ENCODE assay signal across 23 cellular contexts in genomic region chr18:72201032-72201431, GRCh38.
DNase-seq lines count a peak whose midpoint lies in the region; ATAC-seq and TF ChIP-seq lines count a peak whose summit lies in the region.
"Had no signal": no experiment of that assay in that cellular context is flagged by ENCODE, and none has a peak within 500 bp of the region (broad histone marks: within the 10 kb centered on the region; RNA-seq: fewer than 3 reads in every experiment).

No MANE protein-coding gene starts in this region.

- no peaks in the 10 kb centered on the region for H3K4me1 ChIP-seq in neural progenitor cell
- H3K4me1 ChIP-seq: esophagus muscularis mucosa, transverse colon had no signal

- no peaks in the 10 kb centered on the region for H4K20me1 ChIP-seq in neural progenitor cell (ENCODE audit: low read depth)

- H3K4me3 ChIP-seq in choroid plexus epithelial cell (ENCODE audit: low read depth, low read length) (no peak overlapping the region), neural progenitor cell (no peak overlapping the region)
- H3K4me3 ChIP-seq: esophagus muscularis mucosa, transverse colon had no signal

- no peaks in the 10 kb centered on the region for H3K27me3 Mint-ChIP-seq in neural progenitor cell (ENCODE audit: insufficient read depth, low read depth)
- H3K27me3 Mint-ChIP-seq: activated CD4-positive, alpha-beta memory T cell treated with anti-CD3 and anti-CD28 coated beads, Interleukin-2, amount 10 ng/mL, durations not matched to agents 7 days and 5 days had no signal

- no peak overlapping the region for H3K4me2 ChIP-seq in neural progenitor cell

- no peak overlapping the region for H2AFZ ChIP-seq in neural progenitor cell (replicated peaks)

- no peak overlapping the region for H3K27ac ChIP-seq in neural progenitor cell
- H3K27ac ChIP-seq: esophagus muscularis mucosa, transverse colon, WERI-Rb-1 had no signal

- H3K27me3 ChIP-seq in neural progenitor cell = no peaks in the 10 kb centered on the region
- H3K27me3 ChIP-seq: esophagus muscularis mucosa, transverse colon had no signal

- peaks cover under 1% of the 10 kb centered on the region for H3K4me1 Mint-ChIP-seq in neural progenitor cell

- no peak overlapping the region for H3K9ac ChIP-seq in neural progenitor cell

- DNase-seq in choroid plexus epithelial cell (ENCODE audit: low read depth) (peak; percentile 1), neural progenitor cell (ENCODE audit: low spot score) (no peak), mucosa of gallbladder (ENCODE audit: low spot score) (no peak)
- DNase-seq: activated CD4-positive, alpha-beta memory T cell treated with anti-CD3 and anti-CD28 coated beads, Interleukin-2, amount 10 ng/mL, durations not matched to agents 7 days and 5 days; activated naive CD4-positive, alpha-beta T cell; aorta; central memory CD4-positive, alpha-beta T cell; effector CD4-positive, alpha-beta T cell; EL; left cardiac atrium; midbrain; NCI-H1417; NCI-H69; SIG-M5; stimulated activated CD4-positive, alpha-beta T cell treated with anti-CD3 and anti-CD28 coated beads, Interleukin-2, amount 100 ng/mL, for 24 hours; stimulated activated naive CD8-positive, alpha-beta T cell treated with anti-CD3 and anti-CD28 coated beads, Interleukin-15, Interleukin-2, amounts not matched to agents 100 U/mL and 50 U/mL, for 24 hours; transverse colon; WERI-Rb-1 had no signal

- no peak overlapping the region for H3K4me3 Mint-ChIP-seq in neural progenitor cell
- H3K4me3 Mint-ChIP-seq: activated CD4-positive, alpha-beta memory T cell treated with anti-CD3 and anti-CD28 coated beads, Interleukin-2, amount 10 ng/mL, durations not matched to agents 7 days and 5 days had no signal

- H3K9me3 ChIP-seq in neural progenitor cell (ENCODE audit: low read depth) = no peaks in the 10 kb centered on the region
- H3K9me3 ChIP-seq: esophagus muscularis mucosa, transverse colon had no signal

- H3K79me2 ChIP-seq in neural progenitor cell (ENCODE audit: low read depth) = no peaks in the 10 kb centered on the region

- H3K36me3 Mint-ChIP-seq in neural progenitor cell = no peaks in the 10 kb centered on the region

- no peaks in the 10 kb centered on the region for H3F3A ChIP-seq in neural progenitor cell (ENCODE audit: low read depth)

- peak; percentile 57 for ATAC-seq in GM18858 (IDR thresholded peaks at IDR 0.05; ENCODE audit: unreplicated experiment)
- ATAC-seq in GM21576 (IDR thresholded peaks at IDR 0.05; ENCODE audit: unreplicated experiment) = peak; percentile 53
- ATAC-seq in HG03378 (IDR thresholded peaks at IDR 0.05; ENCODE audit: unreplicated experiment) = peak; percentile 89
- no peak for ATAC-seq in HG03521 (IDR thresholded peaks at IDR 0.05; ENCODE audit: unreplicated experiment)
- ATAC-seq: left cardiac atrium; stimulated activated naive CD8-positive, alpha-beta T cell treated with anti-CD3 and anti-CD28 coated beads, Interleukin-15, Interleukin-2, amounts not matched to agents 100 U/mL and 50 U/mL, for 24 hours had no signal

- no peaks in the 10 kb centered on the region for H3K36me3 ChIP-seq in neural progenitor cell
- H3K36me3 ChIP-seq: esophagus muscularis mucosa, transverse colon, WERI-Rb-1 had no signal

- TF ChIP-seq CTCF in choroid plexus epithelial cell (conservative IDR thresholded peaks at IDR 0.05; ENCODE audit: low read depth, low read length) (no peak), neural progenitor cell (IDR thresholded peaks at IDR 0.05) (no peak)

- H3K9me3 Mint-ChIP-seq in neural progenitor cell = no peaks in the 10 kb centered on the region

- H3K27ac Mint-ChIP-seq in neural progenitor cell = no peak overlapping the region
- H3K27ac Mint-ChIP-seq: activated CD4-positive, alpha-beta memory T cell treated with anti-CD3 and anti-CD28 coated beads, Interleukin-2, amount 10 ng/mL, durations not matched to agents 7 days and 5 days had no signal
